In genomic region chr9:93209576-93210323, GRCh38 we compare ENCODE assay signal across 17 cellular contexts. TPM values are rescaled to one million over a fixed set of nuclear protein-coding genes. Genes with fewer than 3 reads are reported as not detected.
DNase-seq lines count a peak whose midpoint lies in the region; ATAC-seq, FAIRE-seq and TF ChIP-seq lines count a peak whose summit lies in the region.
"Had no signal": no experiment of that assay in that cellular context is flagged by ENCODE, and none has a peak within 500 bp of the region (broad histone marks: within the 10 kb centered on the region; RNA-seq: fewer than 3 reads in every experiment).

No MANE protein-coding gene starts in this region.

- H2AFZ ChIP-seq in HepG2 (ENCODE audit: low read length): no peak overlapping the region

- H3K4me3 Mint-ChIP-seq in brain: no peak overlapping the region

- TF ChIP-seq EP300 in HepG2 (IDR thresholded peaks at IDR 0.05; ENCODE audit: low read depth in 2 of 2, low read length in 2 of 2) (no peak), HepG2 (CRISPR knock-in tag; IDR thresholded peaks at IDR 0.05; ENCODE audit: borderline replicate concordance) (no peak)

- peaks cover 5% of the 10 kb centered on the region; the same call in 1 of the 2 replicates for H3K36me3 ChIP-seq in BLaER1
- H3K36me3 ChIP-seq in HepG2 (replicated peaks in 1 of 2; ENCODE audit: control insufficient read depth in 1 of 2, insufficient read depth in 2 of 2, low read length in 2 of 2): peaks cover 0 to 6% of the 10 kb centered on the region in 2 experiments; a peak in 3 of 5 replicates
- no peaks in the 10 kb centered on the region for H3K36me3 ChIP-seq in rectal smooth muscle tissue (ENCODE audit: control insufficient read depth, insufficient read depth, low read length)
- H3K36me3 ChIP-seq in HAP-1 (replicated peaks): no peaks in the 10 kb centered on the region; the same call in 1 of the 2 replicates

- H3K27me3 Mint-ChIP-seq in brain: peaks cover 3% of the 10 kb centered on the region

- H3K4me3 ChIP-seq in BLaER1 (no peak overlapping the region), HepG2 (replicated peaks in 1 of 3; ENCODE audit: insufficient read depth in 1 of 3, low read depth in 2 of 3, low read length in 3 of 3) (peak overlapping the region in 1 of 3 experiments; percentile 36; a peak in 1 of 6 replicates), rectal smooth muscle tissue (ENCODE audit: low read length) (no peak overlapping the region), HAP-1 (no peak overlapping the region)
- H3K4me3 ChIP-seq: A549 had no signal

- POLR2A ChIA-PET in HepG2 (lab: Yijun Ruan, JAX): interaction anchor here (1.1 kb wide), 1 partner anchor 13 kb away, joined by 5 read pairs; no protein-coding TSS in a partner anchor

- H3K9me3 Mint-ChIP-seq in brain: peaks cover 0 to 5% (median 3%) of the 10 kb centered on the region in 5 experiments

- peak overlapping the region in 4 of 5 experiments; percentile 13 to 99 (median 90) for H3K27ac Mint-ChIP-seq in brain

- peak overlapping the region; percentile 38; the same call in 1 of the 2 replicates for H3K27ac ChIP-seq in BLaER1
- peak overlapping the region; percentile 50 for H3K27ac ChIP-seq in HepG2 (ENCODE audit: extremely low read length, insufficient read depth, low read length)
- peak overlapping the region; percentile 25 for H3K27ac ChIP-seq in rectal smooth muscle tissue (ENCODE audit: low read depth, low read length)
- H3K27ac ChIP-seq: A549, HL-60 had no signal

- TF ChIP-seq CTCF in brain (conservative IDR thresholded peaks at IDR 0.05) (no peak), HepG2 (CRISPR knock-in tag; IDR thresholded peaks at IDR 0.05) (no peak)

- H3K79me2 ChIP-seq in HepG2 (ENCODE audit: insufficient read depth, low read length): peaks cover 83% of the 10 kb centered on the region

- H3K27me3 ChIP-seq in BLaER1: no peaks in the 10 kb centered on the region
- no peaks in the 10 kb centered on the region for H3K27me3 ChIP-seq in HepG2 (ENCODE audit: control insufficient read depth in 1 of 2, insufficient read depth in 2 of 2, low read length in 2 of 2)
- no peaks in the 10 kb centered on the region for H3K27me3 ChIP-seq in rectal smooth muscle tissue (ENCODE audit: control insufficient read depth, insufficient read depth, low read length)
- no peaks in the 10 kb centered on the region for H3K27me3 ChIP-seq in HAP-1 (ENCODE audit: low read depth)

- peaks cover under 1% of the 10 kb centered on the region; the same call in 1 of the 2 replicates for H3K9me3 ChIP-seq in BLaER1
- no peaks in the 10 kb centered on the region for H3K9me3 ChIP-seq in HepG2 (ENCODE audit: low read length)
- no peaks in the 10 kb centered on the region for H3K9me3 ChIP-seq in HAP-1
- H3K9me3 ChIP-seq: A549 had no signal

- H3K9ac ChIP-seq in BLaER1 (no peak overlapping the region), HepG2 (ENCODE audit: insufficient read depth, low read depth, low read length) (no peak overlapping the region), rectal smooth muscle tissue (ENCODE audit: low read length) (no peak overlapping the region)

- no peak for TF ChIP-seq RAD21 in HepG2 (CRISPR knock-in tag; IDR thresholded peaks at IDR 0.05)

- peaks cover 51% of the 10 kb centered on the region for H3K4me1 Mint-ChIP-seq in brain

- FAIRE-seq in HepG2 (lab: Jason Lieb, UNC): no peak
- FAIRE-seq: A549, G401.6, GM12892 had no signal

- H3K36me3 Mint-ChIP-seq in brain: peaks cover 11% of the 10 kb centered on the region

- in situ Hi-C loops in HepG2 (cut with HindIII; ENCODE audit: extremely low pct_ligation_motif_present, low pct_unique_long_range_greater_than_20kb) (no loop called here), HAP-1 (cut with MboI; ENCODE audit: low sequenced_read_pairs) (no loop called here)

- peaks cover 64% of the 10 kb centered on the region for H3K4me1 ChIP-seq in BLaER1
- H3K4me1 ChIP-seq in HepG2 (ENCODE audit: insufficient read depth, low read length): peaks cover 86% of the 10 kb centered on the region
- H3K4me1 ChIP-seq in rectal smooth muscle tissue (ENCODE audit: control insufficient read depth, insufficient read depth, low read length): peaks cover 33% of the 10 kb centered on the region
- peaks cover 14% of the 10 kb centered on the region for H3K4me1 ChIP-seq in HAP-1
- H3K4me1 ChIP-seq: A549 had no signal

- 56% methylated on average over 4 of the region's 12 CpGs for WGBS in HepG2 (ENCODE audit: low lambda C conversion rate)

- H3K4me2 ChIP-seq in BLaER1: peak overlapping the region; percentile 96
- peak overlapping the region; percentile 62; the same call in 1 of the 2 replicates for H3K4me2 ChIP-seq in HepG2 (ENCODE audit: low read depth, low read length)
- H3K4me2 ChIP-seq: A549 had no signal

- TF ChIP-seq POLR2A in HepG2 (IDR thresholded peaks at IDR 0.05; ENCODE audit: insufficient read depth in 1 of 2, low read depth in 2 of 2, low read length in 2 of 2): no peak

- no TSS peak for BruUV-seq in HepG2 (replicated peaks; lab: Mats Ljungman, UMichigan)

- peak; percentile 3; the same call in 2 of the 3 replicates for ATAC-seq in HepG2
- ATAC-seq: HCT116 had no signal

- peaks cover 13% of the 10 kb centered on the region for H4K20me1 ChIP-seq in BLaER1
- H4K20me1 ChIP-seq in HepG2 (ENCODE audit: insufficient read depth, low read length): peaks cover 14% of the 10 kb centered on the region; the same call in 1 of the 2 replicates

- DNase-seq in HepG2 (ENCODE audit: low spot score) (no peak), HAP-1 (ENCODE audit: low spot score in 2 of 2) (no peak), SW480 (ENCODE audit: low spot score) (no peak)
- DNase-seq in activated CD4-positive, CD25-positive, alpha-beta regulatory T cell (lab: John Stamatoyannopoulos, UW): no peak
- DNase-seq: DMS79, KG1, NCI-H1092, NCI-H1694, NCI-H446 had no signal

- intact Hi-C loops in HepG2 (cut with micrococcal nuclease; ENCODE audit: unreplicated experiment): loop anchor here (1.0 kb wide), 1 partner anchor 33 kb away; no protein-coding TSS in a partner anchor

- CTCF ChIA-PET in HepG2 (lab: Yijun Ruan, JAX; ENCODE audit: low intra/inter-chr PET ratio, low total read pairs): no interaction called here

TF ChIP-seq in HepG2, 621 proteins besides CTCF, POLR2A, EP300 and RAD21:
- TF ChIP-seq CREB1 (IDR thresholded peaks at IDR 0.05) (no peak), CREB1 (CRISPR knock-in tag; IDR thresholded peaks at IDR 0.05) (no peak), PHF21A (CRISPR knock-in tag; IDR thresholded peaks at IDR 0.05) (0 out of 2 replicates have a peak, but pooled peaks have one; percentile 20), HNRNPL (IDR thresholded peaks at IDR 0.05; ENCODE audit: low read depth, low read length) (0 out of 2 replicates have a peak, but pooled peaks have one; percentile 4), ZNF20 (CRISPR knock-in tag; IDR thresholded peaks at IDR 0.05) (no peak), ZFP91 (CRISPR knock-in tag; IDR thresholded peaks at IDR 0.05; ENCODE audit: borderline replicate concordance) (0 out of 2 replicates have a peak, but pooled peaks have one; percentile 6), RBM39 (IDR thresholded peaks at IDR 0.05; ENCODE audit: low read depth, low read length, poor library complexity, severe bottlenecking) (peak; percentile 29), NFKB2 (CRISPR knock-in tag; IDR thresholded peaks at IDR 0.05; ENCODE audit: borderline replicate concordance) (0 out of 2 replicates have a peak, but pooled peaks have one; percentile 2)

RNA-seq across cellular contexts. Expression of gene WNK2, which starts 25.8 kb away (rescaled TPM):
- polyA plus RNA-seq in brain (ENCODE audit: insufficient read depth, low read depth, low replicate concordance) (70.2 TPM), HepG2 (2011; rRNA removed) (11.4 and 12.0 TPM in 2 replicates)
- total RNA-seq in HepG2 (2016; rRNA removed; fragmentation: Illumina TruSeq; extraction: Trizol): 10.5 and 16.6 TPM in 2 replicates
- total RNA-seq in HepG2 (2016; cell fraction: cytosol; rRNA removed; fragmentation: Illumina TruSeq; extraction: Trizol; ENCODE audit: low read depth): 2.8 and 5.4 TPM in 2 replicates
- total RNA-seq in HepG2 (2016; cell fraction: insoluble cytoplasmic fraction; rRNA removed; fragmentation: Illumina TruSeq; extraction: Trizol): 7.9 and 14.6 TPM in 2 replicates
- 9.4 and 9.8 TPM in 2 replicates for total RNA-seq in HepG2 (2016; cell fraction: membrane; rRNA removed; fragmentation: Illumina TruSeq; extraction: Trizol)
- 21.0 and 29.3 TPM in 2 replicates for total RNA-seq in HepG2 (2016; cell fraction: nucleus; rRNA removed; fragmentation: Illumina TruSeq; extraction: Trizol)
- polyA plus RNA-seq in HepG2 (2011; cell fraction: cytosol; rRNA removed): 3.1 and 5.3 TPM in 2 replicates
- 98.4 and 126 TPM in 2 replicates for polyA plus RNA-seq in HepG2 (2011; cell fraction: nucleus; rRNA removed)
- polyA plus RNA-seq in HepG2 (2012): 29.1 and 39.4 TPM in 2 replicates
- polyA plus RNA-seq in HepG2 (2016; cell fraction: cytosol; fragmentation: Illumina TruSeq; extraction: Trizol; ENCODE audit: low read depth): 3.2 and 4.2 TPM in 2 replicates
- 18.9 and 27.7 TPM in 2 replicates for polyA plus RNA-seq in HepG2 (2016; cell fraction: insoluble cytoplasmic fraction; fragmentation: Illumina TruSeq; extraction: Trizol; ENCODE audit: low read depth)
- polyA plus RNA-seq in HepG2 (2016; cell fraction: membrane; fragmentation: Illumina TruSeq; extraction: Trizol; ENCODE audit: low read depth): 4.9 and 6.5 TPM in 2 replicates
- polyA plus RNA-seq in HepG2 (2016; cell fraction: nucleus; fragmentation: Illumina TruSeq; extraction: Trizol; ENCODE audit: insufficient read depth, low read depth): 87.2 and 94.8 TPM in 2 replicates
- polyA minus RNA-seq in HepG2 (2011; rRNA and poly(A)+ RNA removed; ENCODE audit: low replicate concordance): 8.4 and 22.7 TPM in 2 replicates
- polyA minus RNA-seq in HepG2 (2011; cell fraction: cytosol; rRNA and poly(A)+ RNA removed): 15.8 and 17.9 TPM in 2 replicates
- 32.8 and 40.0 TPM in 2 replicates for polyA minus RNA-seq in HepG2 (2011; cell fraction: nucleus; rRNA and poly(A)+ RNA removed)
